18 cellular contexts compared by ENCODE assay signal in genomic region chr6:34063641-34064040, GRCh38.
DNase-seq lines count a peak whose midpoint lies in the region; ATAC-seq and TF ChIP-seq lines count a peak whose summit lies in the region.
"Had no signal": no experiment of that assay in that cellular context is flagged by ENCODE, and none has a peak within 500 bp of the region (broad histone marks: within the 10 kb centered on the region; RNA-seq: fewer than 3 reads in every experiment).

No MANE protein-coding gene starts in this region.

- H3K9me3 ChIP-seq in uterus: no peaks in the 10 kb centered on the region
- H3K9me3 ChIP-seq: A549, Peyer's patch had no signal

- ATAC-seq in Right ventricle myocardium inferior: peak; percentile 49
- no peak for ATAC-seq in left cardiac atrium
- no peak for ATAC-seq in GM18909 (IDR thresholded peaks at IDR 0.05; ENCODE audit: poor library complexity, unreplicated experiment)
- ATAC-seq: A549 had no signal

- intact Hi-C loops in Right ventricle myocardium inferior (cut with DNase I): no loop called here
- intact Hi-C loops in left cardiac atrium (cut with DNase I): no loop called here
- intact Hi-C loops in uterus (cut with DNase I; ENCODE audit: low total_unique reads): no loop called here
- intact Hi-C loops in Calu3 (cut with micrococcal nuclease; ENCODE audit: unreplicated experiment): no loop called here

- BruUV-seq in Calu3 (replicated peaks; lab: Mats Ljungman, UMichigan): no TSS peak

- DNase-seq in Right ventricle myocardium inferior (ENCODE audit: missing footprints) (no peak), left cardiac atrium (no peak), NCI-H82 treated with DMSO at 0.1 percent for 48 hours (lab: John Stamatoyannopoulos, UW; ENCODE audit: unreplicated experiment) (peak; percentile 93), fibroblast of mammary gland (ENCODE audit: low read depth) (peak; percentile 14), uterus (peak; percentile 49 to 54), OCI-M1 (lab: John Stamatoyannopoulos, UW) (no peak), Calu3 (no peak)
- DNase-seq: DMS79 treated with DMSO at 0.1 percent for 48 hours, GF-D8, KG1, NCI-H1048, NCI-H187, NCI-H774, Peyer's patch, SIG-M5 had no signal

- H3K4me3 ChIP-seq in fibroblast of mammary gland (ENCODE audit: control insufficient read depth, low read depth, low read length): no peak overlapping the region
- H3K4me3 ChIP-seq in uterus: no peak overlapping the region
- H3K4me3 ChIP-seq: A549, Peyer's patch had no signal

- TF ChIP-seq CTCF in fibroblast of mammary gland (conservative IDR thresholded peaks at IDR 0.05; ENCODE audit: control insufficient read depth, insufficient read depth, low read depth, low read length) (no peak), uterus (IDR thresholded peaks at IDR 0.05) (no peak), Calu3 (IDR thresholded peaks at IDR 0.05; ENCODE audit: unreplicated experiment) (no peak)

- H3K9me3 Mint-ChIP-seq in Calu3 (ENCODE audit: low read depth, unreplicated experiment): no peaks in the 10 kb centered on the region
- H3K9me3 Mint-ChIP-seq: CD14-positive monocyte had no signal

- H3K27me3 ChIP-seq in uterus: no peaks in the 10 kb centered on the region
- H3K27me3 ChIP-seq: Peyer's patch had no signal

- H3K4me1 ChIP-seq in uterus: no peaks in the 10 kb centered on the region
- H3K4me1 ChIP-seq: A549, Peyer's patch had no signal

- no peak overlapping the region for H3K4me3 Mint-ChIP-seq in Calu3 (ENCODE audit: low read depth, unreplicated experiment)
- H3K4me3 Mint-ChIP-seq: CD14-positive monocyte had no signal

- no peak overlapping the region for H3K27ac ChIP-seq in uterus
- H3K27ac ChIP-seq: A549, Peyer's patch had no signal

- no peaks in the 10 kb centered on the region for H3K36me3 Mint-ChIP-seq in Calu3 (ENCODE audit: insufficient read depth, unreplicated experiment)
- H3K36me3 Mint-ChIP-seq: CD14-positive monocyte had no signal

- CTCF ChIA-PET in Calu3 (lab: Charles Lee): interaction anchor here (0.6 to 1.2 kb wide), 3 partner anchors 8 to 23 kb away, joined by 3 to 7 read pairs (median 4); no protein-coding TSS in a partner anchor

- no peak overlapping the region for H3K27ac Mint-ChIP-seq in Calu3 (ENCODE audit: unreplicated experiment)

- no peaks in the 10 kb centered on the region for H3K4me1 Mint-ChIP-seq in Calu3 (ENCODE audit: low read depth, unreplicated experiment)
- H3K4me1 Mint-ChIP-seq: CD14-positive monocyte had no signal

- H3K27me3 Mint-ChIP-seq in Calu3 (ENCODE audit: unreplicated experiment): peaks cover 95% of the 10 kb centered on the region

- no peak for TF ChIP-seq POLR2A in uterus (IDR thresholded peaks at IDR 0.05)

- H3K36me3 ChIP-seq in uterus: no peaks in the 10 kb centered on the region
- H3K36me3 ChIP-seq: Peyer's patch had no signal

Comparison
In these comparisons a context has a peak if more than half of its experiments do, and no peak if none do; other contexts are left out.
1. DNase-seq: peak in NCI-H82 treated with DMSO at 0.1 percent for 48 hours (single experiment), fibroblast of mammary gland (single experiment) and uterus (2 of 2); none in Right ventricle myocardium inferior (single experiment), left cardiac atrium (single experiment), OCI-M1 (single experiment) and Calu3 (single experiment).